10 cellular contexts compared by ENCODE assay signal in the genomic region with DNA sequence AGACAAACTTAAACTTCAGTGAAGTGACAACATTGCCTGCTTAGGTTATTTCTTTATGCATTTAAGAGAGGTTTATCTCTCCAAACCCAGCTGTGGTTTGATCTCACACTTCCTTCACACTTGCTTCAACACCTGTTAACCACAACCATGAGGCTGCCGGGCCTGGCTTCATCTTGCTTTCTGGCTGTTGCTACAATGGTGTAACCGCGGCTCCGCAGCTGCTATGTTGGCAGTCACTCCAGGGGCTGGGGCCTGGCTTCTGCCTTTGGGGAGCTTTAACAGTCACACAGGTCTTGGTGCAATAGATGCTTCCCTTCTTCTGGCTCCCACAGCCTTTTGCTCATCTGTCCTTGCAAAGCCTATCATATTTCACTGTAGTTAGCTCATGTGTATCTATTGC.
A peak's percentile ranks its signal among the peaks of the same experiment; 100 is the strongest.
DNase-seq lines count a peak whose midpoint lies in the region; ATAC-seq and TF ChIP-seq lines count a peak whose summit lies in the region.
"Had no signal": no experiment of that assay in that cellular context is flagged by ENCODE, and none has a peak within 500 bp of the region (broad histone marks: within the 10 kb centered on the region; RNA-seq: fewer than 3 reads in every experiment).

No MANE protein-coding gene starts in this region.

- no peak overlapping the region for H3K4me3 ChIP-seq in Peyer's patch
- H3K4me3 ChIP-seq: adrenal gland had no signal

- no peak overlapping the region for H3K27ac ChIP-seq in Peyer's patch
- H3K27ac ChIP-seq: 22Rv1, adrenal gland had no signal

- no peak overlapping the region for H3K4me3 Mint-ChIP-seq in activated naive CD4-positive, alpha-beta T cell treated with anti-CD3 and anti-CD28 coated beads for 36 hours
- H3K4me3 Mint-ChIP-seq in stimulated activated naive B cell treated with anti-CD40 and anti-IgM and Interleukin-4, amounts not matched to agents 10 μg/mL and 1 μg/mL and 100 μg/mL, for 72 hours = no peak overlapping the region

- no peaks in the 10 kb centered on the region for H3K27me3 ChIP-seq in Peyer's patch
- H3K27me3 ChIP-seq: adrenal gland had no signal

- no peak for ATAC-seq in stimulated activated naive B cell treated with anti-CD40 and anti-IgM and Interleukin-4, amounts not matched to agents 10 μg/mL and 1 μg/mL and 100 μg/mL, for 72 hours (replicated peaks)

- H3K4me1 Mint-ChIP-seq in activated naive CD4-positive, alpha-beta T cell treated with anti-CD3 and anti-CD28 coated beads for 36 hours (ENCODE audit: low read depth) = peaks cover 3% of the 10 kb centered on the region
- peaks cover 6 to 11% of the 10 kb centered on the region in 2 donors for H3K4me1 Mint-ChIP-seq in stimulated activated naive B cell treated with anti-CD40 and anti-IgM and Interleukin-4, amounts not matched to agents 10 μg/mL and 1 μg/mL and 100 μg/mL, for 72 hours

- no peak for TF ChIP-seq CTCF in Peyer's patch (IDR thresholded peaks at IDR 0.05)

- no peaks in the 10 kb centered on the region for H3K36me3 ChIP-seq in Peyer's patch
- H3K36me3 ChIP-seq: adrenal gland had no signal

- CTCF ChIA-PET in activated naive CD4-positive, alpha-beta T cell treated with anti-CD3 and anti-CD28 coated beads for 36 hours (lab: Charles Lee) = no interaction called here

- H3K4me1 ChIP-seq in Peyer's patch = no peaks in the 10 kb centered on the region
- H3K4me1 ChIP-seq: adrenal gland had no signal

- no peaks in the 10 kb centered on the region for H3K9me3 ChIP-seq in Peyer's patch
- H3K9me3 ChIP-seq: adrenal gland had no signal

- no peaks in the 10 kb centered on the region for H3K36me3 Mint-ChIP-seq in activated naive CD4-positive, alpha-beta T cell treated with anti-CD3 and anti-CD28 coated beads for 36 hours (ENCODE audit: low read depth)
- no peaks in the 10 kb centered on the region for H3K36me3 Mint-ChIP-seq in stimulated activated naive B cell treated with anti-CD40 and anti-IgM and Interleukin-4, amounts not matched to agents 10 μg/mL and 1 μg/mL and 100 μg/mL, for 72 hours

- no peak for TF ChIP-seq POLR2A in Peyer's patch (IDR thresholded peaks at IDR 0.05)

- H3K27me3 Mint-ChIP-seq in activated naive CD4-positive, alpha-beta T cell treated with anti-CD3 and anti-CD28 coated beads for 36 hours (ENCODE audit: low read depth) = no peaks in the 10 kb centered on the region
- H3K27me3 Mint-ChIP-seq in stimulated activated naive B cell treated with anti-CD40 and anti-IgM and Interleukin-4, amounts not matched to agents 10 μg/mL and 1 μg/mL and 100 μg/mL, for 72 hours = no peaks in the 10 kb centered on the region

- DNase-seq in DMS 273 (lab: John Stamatoyannopoulos, UW; ENCODE audit: unreplicated experiment) (peak; percentile 64), DMS 273 treated with DMSO at 0.1 percent for 48 hours (lab: John Stamatoyannopoulos, UW) (no peak), Peyer's patch (peak in 2 of 3 donors; percentile 55 to 79), SKM-1 (lab: John Stamatoyannopoulos, UW; ENCODE audit: unreplicated experiment) (no peak), cerebellar nuclear complex (lab: John Stamatoyannopoulos, UW) (no peak)
- DNase-seq in activated naive CD4-positive, alpha-beta T cell treated with anti-CD3 and anti-CD28 coated beads for 36 hours = peak; percentile 49
- peak; percentile 1 to 4 for DNase-seq in stimulated activated CD8-positive, alpha-beta memory T cell treated with anti-CD3 and anti-CD28 coated beads, Interleukin-15, amount 100 ng/mL, for 4 hours (ENCODE audit: low read depth in 2 of 2)
- DNase-seq in stimulated activated naive B cell treated with anti-CD40 and anti-IgM and Interleukin-4, amounts not matched to agents 10 μg/mL and 1 μg/mL and 100 μg/mL, for 72 hours = no peak

- no peak overlapping the region for H3K27ac Mint-ChIP-seq in activated naive CD4-positive, alpha-beta T cell treated with anti-CD3 and anti-CD28 coated beads for 36 hours
- H3K27ac Mint-ChIP-seq in stimulated activated naive B cell treated with anti-CD40 and anti-IgM and Interleukin-4, amounts not matched to agents 10 μg/mL and 1 μg/mL and 100 μg/mL, for 72 hours = no peak overlapping the region

- intact Hi-C loops in activated naive CD4-positive, alpha-beta T cell treated with anti-CD3 and anti-CD28 coated beads for 36 hours (cut with micrococcal nuclease) = no loop called here

- H3K9me3 Mint-ChIP-seq in activated naive CD4-positive, alpha-beta T cell treated with anti-CD3 and anti-CD28 coated beads for 36 hours = no peaks in the 10 kb centered on the region
- peaks cover 0 to 2% of the 10 kb centered on the region in 2 donors for H3K9me3 Mint-ChIP-seq in stimulated activated naive B cell treated with anti-CD40 and anti-IgM and Interleukin-4, amounts not matched to agents 10 μg/mL and 1 μg/mL and 100 μg/mL, for 72 hours

Comparison
In these comparisons a context has a peak if more than half of its experiments do, and no peak if none do; other contexts are left out.
1. DNase-seq: peak in DMS 273 (single experiment), Peyer's patch (2 of 3), activated naive CD4-positive, alpha-beta T cell treated with anti-CD3 and anti-CD28 coated beads for 36 hours (single experiment) and stimulated activated CD8-positive, alpha-beta memory T cell treated with anti-CD3 and anti-CD28 coated beads, Interleukin-15, amount 100 ng/mL, for 4 hours (2 of 2); none in DMS 273 treated with DMSO at 0.1 percent for 48 hours (single experiment), SKM-1 (single experiment), stimulated activated naive B cell treated with anti-CD40 and anti-IgM and Interleukin-4, amounts not matched to agents 10 μg/mL and 1 μg/mL and 100 μg/mL, for 72 hours (single experiment) and cerebellar nuclear complex (0 of 2).